ENCODE assay signal across 8 cellular contexts in the genomic region with DNA sequence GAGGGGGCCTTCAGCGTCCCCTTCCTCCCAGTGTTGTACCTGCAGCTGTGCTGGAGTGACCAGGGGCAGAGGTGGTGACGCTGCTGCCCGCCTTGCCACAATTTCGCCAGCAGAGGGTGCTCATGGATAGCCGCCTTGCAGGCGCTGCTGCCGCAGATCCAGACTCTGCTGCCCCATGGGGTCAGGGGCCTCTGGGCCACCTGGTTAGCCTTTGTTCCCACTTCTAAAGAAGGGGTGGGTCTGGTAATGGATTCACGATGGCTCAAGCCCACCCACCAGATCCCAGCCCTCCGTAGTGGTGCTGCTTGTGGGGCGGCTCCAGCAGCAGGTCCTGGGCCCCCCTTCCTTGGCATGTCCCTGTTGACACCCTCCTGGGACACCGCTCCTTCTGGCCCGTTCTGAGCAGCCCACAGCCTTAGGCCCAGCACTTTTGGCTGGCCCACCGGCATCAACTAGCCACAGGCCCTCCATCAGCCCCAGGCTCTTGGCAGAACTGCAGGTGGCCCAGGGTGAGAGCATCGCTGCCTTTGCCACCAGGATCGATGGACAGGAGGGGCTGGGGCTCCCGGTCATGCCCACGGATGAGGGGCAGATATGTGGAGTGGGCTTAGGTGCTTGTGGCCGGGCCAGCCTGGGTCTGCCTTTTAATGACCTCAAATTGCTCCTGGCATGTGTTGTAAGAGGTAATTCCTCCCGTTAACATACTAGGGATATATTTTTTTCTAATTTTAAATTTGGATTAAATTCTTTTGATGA. TPM values are rescaled to one million over a fixed set of nuclear protein-coding genes. Genes with fewer than 3 reads are reported as not detected.
DNase-seq lines count a peak whose midpoint lies in the region; ATAC-seq and TF ChIP-seq lines count a peak whose summit lies in the region.

No MANE protein-coding gene starts in this region.

- H3K27me3 ChIP-seq in brain microvascular endothelial cell (replicated peaks): no peaks in the 10 kb centered on the region

- DNase-seq in DMS114 treated with DMSO at 0.1 percent for 48 hours (lab: John Stamatoyannopoulos, UW; ENCODE audit: unreplicated experiment) (peak; percentile 22), SK-N-DZ (ENCODE audit: low spot score) (peak; percentile 29), brain microvascular endothelial cell (peak; percentile 30), iris pigment epithelial cell (ENCODE audit: low read depth) (peak; percentile 40)
- DNase-seq in stimulated activated CD4-positive, alpha-beta T cell treated with anti-CD3 and anti-CD28 coated beads, Interleukin-1b, Interleukin-23, amount 100 ng/mL, for 24 hours (ENCODE audit: low read depth in 4 of 4, low spot score in 1 of 4): peak in 3 of 4 experiments; percentile 18 to 43 (median 29)

- TF ChIP-seq EP300 in Ishikawa (IDR thresholded peaks at IDR 0.05; ENCODE audit: borderline replicate concordance): no peak

- in situ Hi-C loops in brain microvascular endothelial cell (cut with HindIII; ENCODE audit: low pct_ligation_motif_present, low sequenced_read_pairs): no loop called here

- H3K27ac ChIP-seq in brain microvascular endothelial cell: no peak overlapping the region

- ATAC-seq in HG02642 (IDR thresholded peaks at IDR 0.05; ENCODE audit: poor library complexity, unreplicated experiment) (no peak), GM19452 (IDR thresholded peaks at IDR 0.05; ENCODE audit: unreplicated experiment) (no peak)

- peaks cover 76% of the 10 kb centered on the region for H3K36me3 ChIP-seq in brain microvascular endothelial cell (replicated peaks)

- peak; percentile 88 for TF ChIP-seq RAD21 in Ishikawa (IDR thresholded peaks at IDR 0.05; ENCODE audit: low read depth)

- no peak overlapping the region for H3K4me3 ChIP-seq in brain microvascular endothelial cell (ENCODE audit: low read depth, low read length)

- peak; percentile 88 for TF ChIP-seq CTCF in brain microvascular endothelial cell (IDR thresholded peaks at IDR 0.05; ENCODE audit: low read depth, low read length, missing control alignments)

TF ChIP-seq in Ishikawa, 13 proteins besides CTCF, POLR2A, EP300 and RAD21:
- TF ChIP-seq TCF12 (IDR thresholded peaks at IDR 0.05; ENCODE audit: low read depth) (no peak), TEAD4 (IDR thresholded peaks at IDR 0.05) (no peak), YY1 (IDR thresholded peaks at IDR 0.05; ENCODE audit: low read depth) (no peak), TAF1 (IDR thresholded peaks at IDR 0.05; ENCODE audit: low read depth) (no peak), CEBPB (IDR thresholded peaks at IDR 0.05) (no peak)
- TF ChIP-seq, protein P1, sequence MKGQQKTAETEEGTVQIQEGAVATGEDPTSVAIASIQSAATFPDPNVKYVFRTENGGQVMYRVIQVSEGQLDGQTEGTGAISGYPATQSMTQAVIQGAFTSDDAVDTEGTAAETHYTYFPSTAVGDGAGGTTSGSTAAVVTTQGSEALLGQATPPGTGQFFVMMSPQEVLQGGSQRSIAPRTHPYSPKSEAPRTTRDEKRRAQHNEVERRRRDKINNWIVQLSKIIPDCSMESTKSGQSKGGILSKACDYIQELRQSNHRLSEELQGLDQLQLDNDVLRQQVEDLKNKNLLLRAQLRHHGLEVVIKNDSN (IDR thresholded peaks at IDR 0.05): no peak

RNA-seq across cellular contexts. Expression of a gene that starts 57.2 kb away (rescaled TPM):
- not detected in 2 replicates for polyA plus RNA-seq in SK-N-DZ (2014; cell fraction: cytosol; rRNA removed)
- polyA plus RNA-seq in SK-N-DZ (2014; cell fraction: nucleus; rRNA removed): not detected in 2 replicates
